24 cellular contexts compared by ENCODE assay signal in the genomic region with DNA sequence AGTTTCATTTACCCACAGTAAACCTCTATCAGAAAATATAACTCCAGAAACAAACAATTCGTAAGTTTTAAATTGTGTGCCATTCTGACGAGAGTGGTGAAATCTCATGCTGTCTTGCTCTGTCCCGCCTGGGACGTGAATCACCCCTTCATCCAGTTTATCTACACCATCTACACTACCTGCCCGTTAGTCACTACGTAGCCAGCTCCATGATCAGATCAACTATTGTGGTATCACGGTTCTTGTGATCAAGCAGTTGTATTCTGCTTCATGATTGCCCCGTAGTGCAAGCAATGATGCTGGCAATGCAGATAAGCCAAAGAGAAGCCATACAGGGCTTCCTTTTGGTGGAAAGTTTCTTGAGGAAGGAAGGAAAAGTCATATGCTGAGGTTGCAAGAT.
"Had no signal": no experiment of that assay in that cellular context is flagged by ENCODE, and none has a peak within 500 bp of the region (broad histone marks: within the 10 kb centered on the region; RNA-seq: fewer than 3 reads in every experiment).

No MANE protein-coding gene starts in this region.

- H3K27ac ChIP-seq: ascending aorta, coronary artery, esophagus muscularis mucosa, WERI-Rb-1 had no signal

- H3K9me3 ChIP-seq: ascending aorta, esophagus muscularis mucosa had no signal

- H3K27me3 ChIP-seq: ascending aorta, dorsolateral prefrontal cortex, esophagus muscularis mucosa had no signal

- H3K36me3 ChIP-seq: ascending aorta, esophagus muscularis mucosa, WERI-Rb-1 had no signal

- DNase-seq: activated B cell treated with CpG ODN at 0.5 μM for 24 hours; activated CD4-positive, alpha-beta T cell treated with anti-CD3 and anti-CD28 coated beads for 48 hours; activated CD4-positive, alpha-beta T cell treated with anti-CD3 and anti-CD28 coated beads, Interleukin-2, amount 50 U/mL, for 1 hour; activated CD4-positive, alpha-beta T cell treated with anti-CD3 and anti-CD28 coated beads, Interleukin-2, amount 50 U/mL, for 48 hours; activated CD8-positive, alpha-beta memory T cell treated with anti-CD3 and anti-CD28 coated beads, Interleukin-2, amount 10 ng/mL, durations not matched to agents 7 days and 5 days; activated CD8-positive, alpha-beta memory T cell treated with anti-CD3 and anti-CD28 coated beads, Interleukin-2, amount 50 U/mL, for 4 hours; activated CD8-positive, alpha-beta T cell treated with anti-CD3 and anti-CD28 coated beads, Interleukin-2, amount 10 ng/mL, durations not matched to agents 7 days and 5 days; activated gamma-delta T cell; activated naive CD4-positive, alpha-beta T cell; activated naive CD4-positive, alpha-beta T cell treated with anti-CD3 and anti-CD28 coated beads, Interleukin-2, amount 10 ng/mL, durations not matched to agents 7 days and 5 days; activated naive CD8-positive, alpha-beta T cell treated with anti-CD3 and anti-CD28 coated beads, Interleukin-2, amount 10 ng/mL, durations not matched to agents 7 days and 5 days; activated T-cell treated with anti-CD3 and anti-CD28 coated beads, Interleukin-2, amount 50 U/mL, for 1 hour; activated T-cell treated with anti-CD3 and anti-CD28 coated beads, Interleukin-2, amount 50 U/mL, for 48 hours; dorsolateral prefrontal cortex; effector memory CD4-positive, alpha-beta T cell; endodermal cell; erythroblast; T-helper 1 cell; T-helper 17 cell; T1000; WERI-Rb-1 had no signal

- H3K4me3 ChIP-seq: ascending aorta, coronary artery, dorsolateral prefrontal cortex, esophagus muscularis mucosa had no signal
